In genomic region chr19:7247160-7247559, GRCh38 we compare ENCODE assay signal across 27 cellular contexts. TPM values are rescaled to one million over a fixed set of nuclear protein-coding genes. Genes with fewer than 3 reads are reported as not detected.
A peak's percentile ranks its signal among the peaks of the same experiment; 100 is the strongest.
DNase-seq lines count a peak whose midpoint lies in the region; ATAC-seq and TF ChIP-seq lines count a peak whose summit lies in the region.
"Had no signal": no experiment of that assay in that cellular context is flagged by ENCODE, and none has a peak within 500 bp of the region (broad histone marks: within the 10 kb centered on the region; RNA-seq: fewer than 3 reads in every experiment).

No MANE protein-coding gene starts in this region.

- DNase-seq in breast epithelium (ENCODE audit: low spot score in 2 of 2) (peak in 1 of 2 donors; percentile 69), MCF 10A (ENCODE audit: unreplicated experiment) (no peak), body of pancreas (no peak), upper lobe of right lung (no peak), epidermal melanocyte (ENCODE audit: insufficient read length, low spot score) (no peak)
- DNase-seq in T-helper 2 cell treated with Interferon-gamma antibody and Interleukin-4, amounts not matched to agents 5 μg/mL and 100 μg/mL, for 36 hours (ENCODE audit: low spot score): no peak
- DNase-seq in stimulated activated naive CD8-positive, alpha-beta T cell treated with anti-CD3 and anti-CD28 coated beads, Interleukin-15, Interleukin-2, amounts not matched to agents 100 U/mL and 50 U/mL, for 24 hours: no peak
- DNase-seq: 8988T; activated CD8-positive, alpha-beta T cell treated with anti-CD3 and anti-CD28 coated beads, Interleukin-2, amount 10 ng/mL, durations not matched to agents 7 days and 5 days; activated gamma-delta T cell; CD8-positive, alpha-beta T cell; DMS53; GDM1; kidney; mesendoderm; MM.1S; naive thymus-derived CD8-positive, alpha-beta T cell; NCI-H1694; NCI-H2171 treated with DMSO at 0.1 percent for 48 hours; NCI-H524; NK-92 treated with Interleukin-12 subunit alpha and Interleukin-12 subunit beta, amount 100 ng/mL, for 24 hours; retina; SJCRH30 had no signal

- H3K27me3 Mint-ChIP-seq in MCF 10A (ENCODE audit: insufficient read depth, unreplicated experiment): no peaks in the 10 kb centered on the region
- H3K27me3 Mint-ChIP-seq in T-helper 2 cell treated with Interferon-gamma antibody and Interleukin-4, amounts not matched to agents 5 μg/mL and 100 μg/mL, for 36 hours (ENCODE audit: low read depth): peaks cover 2% of the 10 kb centered on the region

- H3K36me3 Mint-ChIP-seq in MCF 10A (ENCODE audit: insufficient read depth, unreplicated experiment): peaks cover 6% of the 10 kb centered on the region
- H3K36me3 Mint-ChIP-seq in T-helper 2 cell treated with Interferon-gamma antibody and Interleukin-4, amounts not matched to agents 5 μg/mL and 100 μg/mL, for 36 hours (ENCODE audit: low read depth): no peaks in the 10 kb centered on the region
- H3K36me3 Mint-ChIP-seq: CD8-positive, alpha-beta T cell had no signal

- peak; percentile 41 for ATAC-seq in body of pancreas
- peak; percentile 36 for ATAC-seq in upper lobe of right lung
- no peak for ATAC-seq in stimulated activated naive CD8-positive, alpha-beta T cell treated with anti-CD3 and anti-CD28 coated beads, Interleukin-15, Interleukin-2, amounts not matched to agents 100 U/mL and 50 U/mL, for 24 hours
- ATAC-seq: activated CD8-positive, alpha-beta T cell treated with anti-CD3 and anti-CD28 coated beads, Interleukin-2, amount 10 ng/mL, durations not matched to agents 7 days and 5 days; CD8-positive, alpha-beta T cell; K562; naive thymus-derived CD8-positive, alpha-beta T cell; Panc1; stimulated activated effector memory CD8-positive, alpha-beta T cell treated with anti-CD3 and anti-CD28 coated beads, Interleukin-12 subunit alpha, Interleukin-12 subunit beta, amount 100 ng/mL, for 72 hours had no signal

- H3K4me1 ChIP-seq in breast epithelium (no peaks in the 10 kb centered on the region), body of pancreas (peaks cover 84% of the 10 kb centered on the region), mucosa of rectum (ENCODE audit: control insufficient read depth in 2 of 2, insufficient read depth in 2 of 2, low read length in 2 of 2) (peaks cover 0 to 8% of the 10 kb centered on the region in 2 donors), upper lobe of right lung (no peaks in the 10 kb centered on the region)
- H3K4me1 ChIP-seq: SJCRH30 had no signal

- H3K4me3 Mint-ChIP-seq in MCF 10A (ENCODE audit: unreplicated experiment): no peak overlapping the region
- H3K4me3 Mint-ChIP-seq in T-helper 2 cell treated with Interferon-gamma antibody and Interleukin-4, amounts not matched to agents 5 μg/mL and 100 μg/mL, for 36 hours: no peak overlapping the region
- H3K4me3 Mint-ChIP-seq: activated CD8-positive, alpha-beta T cell treated with anti-CD3 and anti-CD28 coated beads, Interleukin-2, amount 10 ng/mL, durations not matched to agents 7 days and 5 days; CD8-positive, alpha-beta T cell; naive thymus-derived CD8-positive, alpha-beta T cell; stimulated activated effector memory CD8-positive, alpha-beta T cell treated with anti-CD3 and anti-CD28 coated beads, Interleukin-12 subunit alpha, Interleukin-12 subunit beta, amount 100 ng/mL, for 72 hours had no signal

- POLR2A ChIA-PET in MCF 10A (lab: Yijun Ruan, JAX): interaction anchor here (1.2 kb wide), 1 partner anchor 47 kb away, joined by 3 read pairs; the partner anchor contains the start of gene INSR

- intact Hi-C loops in breast epithelium (cut with DNase I; ENCODE audit: low total_unique reads): no loop called here
- intact Hi-C loops in MCF 10A (cut with micrococcal nuclease): no loop called here
- intact Hi-C loops in body of pancreas (cut with DNase I): no loop called here
- intact Hi-C loops in upper lobe of right lung (cut with DNase I): no loop called here

- no peak for TF ChIP-seq CTCF in breast epithelium (IDR thresholded peaks at IDR 0.05)
- no peak for TF ChIP-seq CTCF in MCF 10A (IDR thresholded peaks at IDR 0.05; ENCODE audit: unreplicated experiment)
- no peak for TF ChIP-seq CTCF in body of pancreas (IDR thresholded peaks at IDR 0.05)
- TF ChIP-seq CTCF in upper lobe of right lung (IDR thresholded peaks at IDR 0.05): no peak

- TF ChIP-seq POLR2A in breast epithelium (IDR thresholded peaks at IDR 0.05) (no peak), body of pancreas (IDR thresholded peaks at IDR 0.05) (no peak)

- CTCF ChIA-PET in MCF 10A (lab: Yijun Ruan, JAX): interaction anchor here (0.6 kb wide), 1 partner anchor 1453 kb away, joined by 3 read pairs; no protein-coding TSS in a partner anchor

- WGBS in body of pancreas, 2 donors: 27 to 31% methylated on average over 4 of the region's 4 CpGs

- H3K4me1 Mint-ChIP-seq in MCF 10A (ENCODE audit: insufficient read depth, unreplicated experiment): peaks cover 10% of the 10 kb centered on the region
- no peaks in the 10 kb centered on the region for H3K4me1 Mint-ChIP-seq in T-helper 2 cell treated with Interferon-gamma antibody and Interleukin-4, amounts not matched to agents 5 μg/mL and 100 μg/mL, for 36 hours (ENCODE audit: low read depth)
- H3K4me1 Mint-ChIP-seq: stimulated activated effector memory CD8-positive, alpha-beta T cell treated with anti-CD3 and anti-CD28 coated beads, Interleukin-12 subunit alpha, Interleukin-12 subunit beta, amount 100 ng/mL, for 72 hours had no signal

- no TSS peak for BruUV-seq in MCF 10A (replicated peaks; lab: Mats Ljungman, UMichigan)

- H3K27ac ChIP-seq in breast epithelium: peak overlapping the region; percentile 77 to 86
- peak overlapping the region; percentile 51 to 75 (median 62) for H3K27ac ChIP-seq in body of pancreas
- peak overlapping the region; percentile 52 to 70 for H3K27ac ChIP-seq in mucosa of rectum (ENCODE audit: low read depth in 2 of 2, low read length in 2 of 2)
- H3K27ac ChIP-seq in upper lobe of right lung: no peak overlapping the region
- H3K27ac ChIP-seq: SJCRH30 had no signal

- H3K36me3 ChIP-seq in breast epithelium (no peaks in the 10 kb centered on the region), body of pancreas (replicated peaks in 1 of 2; ENCODE audit: insufficient read depth in 1 of 2, low read depth in 2 of 2) (no peaks in the 10 kb centered on the region), mucosa of rectum (ENCODE audit: control insufficient read depth in 2 of 2, insufficient read depth in 2 of 2, low read length in 2 of 2) (no peaks in the 10 kb centered on the region), upper lobe of right lung (no peaks in the 10 kb centered on the region)
- H3K36me3 ChIP-seq: SJCRH30 had no signal

- H3K27ac Mint-ChIP-seq in MCF 10A (ENCODE audit: low read depth, unreplicated experiment): no peak overlapping the region
- H3K27ac Mint-ChIP-seq in T-helper 2 cell treated with Interferon-gamma antibody and Interleukin-4, amounts not matched to agents 5 μg/mL and 100 μg/mL, for 36 hours: no peak overlapping the region
- H3K27ac Mint-ChIP-seq: activated CD8-positive, alpha-beta T cell treated with anti-CD3 and anti-CD28 coated beads, Interleukin-2, amount 10 ng/mL, durations not matched to agents 7 days and 5 days; CD8-positive, alpha-beta T cell; naive thymus-derived CD8-positive, alpha-beta T cell; stimulated activated effector memory CD8-positive, alpha-beta T cell treated with anti-CD3 and anti-CD28 coated beads, Interleukin-12 subunit alpha, Interleukin-12 subunit beta, amount 100 ng/mL, for 72 hours had no signal

- H3K27me3 ChIP-seq in breast epithelium (no peaks in the 10 kb centered on the region), body of pancreas (no peaks in the 10 kb centered on the region), mucosa of rectum (ENCODE audit: control insufficient read depth in 2 of 2, insufficient read depth in 2 of 2, low read length in 2 of 2) (no peaks in the 10 kb centered on the region), upper lobe of right lung (no peaks in the 10 kb centered on the region)
- H3K27me3 ChIP-seq: SJCRH30 had no signal

- H3K4me3 ChIP-seq in breast epithelium (no peak overlapping the region), body of pancreas (no peak overlapping the region), mucosa of rectum (ENCODE audit: low read length in 2 of 2) (no peak overlapping the region), upper lobe of right lung (no peak overlapping the region)
- H3K4me3 ChIP-seq: K562, SJCRH30 had no signal

- H3K9me3 ChIP-seq in breast epithelium (no peaks in the 10 kb centered on the region), body of pancreas (no peaks in the 10 kb centered on the region), mucosa of rectum (ENCODE audit: control insufficient read depth in 2 of 2, low read length in 2 of 2) (no peaks in the 10 kb centered on the region), upper lobe of right lung (no peaks in the 10 kb centered on the region)

- no peaks in the 10 kb centered on the region for H3K9me3 Mint-ChIP-seq in MCF 10A (ENCODE audit: unreplicated experiment)
- H3K9me3 Mint-ChIP-seq in T-helper 2 cell treated with Interferon-gamma antibody and Interleukin-4, amounts not matched to agents 5 μg/mL and 100 μg/mL, for 36 hours: peaks cover 7% of the 10 kb centered on the region
- H3K9me3 Mint-ChIP-seq: CD8-positive, alpha-beta T cell; stimulated activated effector memory CD8-positive, alpha-beta T cell treated with anti-CD3 and anti-CD28 coated beads, Interleukin-12 subunit alpha, Interleukin-12 subunit beta, amount 100 ng/mL, for 72 hours had no signal

- no peak overlapping the region for H3K9ac ChIP-seq in mucosa of rectum (ENCODE audit: low read depth in 1 of 2, low read length in 2 of 2)

RNA-seq across cellular contexts. Expression of gene INSR, which starts 47.1 kb away (rescaled TPM):
- total RNA-seq in breast epithelium (100 to 1,000 TPM in 2 of 3 donors, 10 to 100 TPM in 1; 66.3 to 108 (median 104) TPM), MCF 10A (2022) (8.8 and 11.8 TPM in 2 replicates), body of pancreas (100 to 1,000 TPM; 243 to 284 TPM), upper lobe of right lung (37.5 TPM)
